In the genomic region with DNA sequence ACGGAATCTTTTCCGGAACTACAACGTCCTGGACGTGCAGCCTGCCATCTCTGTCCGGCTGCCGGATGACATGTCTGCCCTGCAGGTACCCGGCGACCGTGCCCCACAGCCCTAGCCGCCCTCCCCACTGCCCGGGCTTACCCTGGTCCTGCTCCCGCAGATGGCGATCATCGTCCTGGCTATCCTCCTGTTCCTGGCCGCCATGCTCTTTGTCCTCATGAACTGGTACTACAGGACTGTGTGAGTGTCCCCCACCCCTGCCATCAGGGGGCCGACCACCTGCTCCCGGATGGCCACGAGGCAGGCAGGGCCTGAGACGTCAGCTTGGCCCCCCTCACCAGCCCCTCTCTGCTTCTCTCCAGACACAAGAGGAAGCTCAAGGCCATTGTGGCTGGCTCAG, we compare ENCODE assay signal across 17 cellular contexts. TPM values are rescaled to one million over a fixed set of nuclear protein-coding genes. Genes with fewer than 3 reads are reported as not detected.
"Had no signal": no experiment of that assay in that cellular context is flagged by ENCODE, and none has a peak within 500 bp of the region (broad histone marks: within the 10 kb centered on the region; RNA-seq: fewer than 3 reads in every experiment).

No MANE protein-coding gene starts in this region.

- H3K4me2 ChIP-seq: smooth muscle cell had no signal

- H3K9me3 ChIP-seq: left lung, lower lobe of right lung, right atrium auricular region, testis, tibial nerve, upper lobe of right lung, vagina had no signal

- H3K4me3 ChIP-seq: left lung, lower lobe of right lung, right atrium auricular region, smooth muscle cell, testis, tibial nerve, upper lobe of right lung, vagina had no signal

- H3K27ac ChIP-seq: foreskin keratinocyte, left lung, lower lobe of right lung, right atrium auricular region, testis, tibial nerve, upper lobe of right lung, vagina had no signal

- H3K4me1 ChIP-seq: foreskin keratinocyte, testis, upper lobe of right lung had no signal

- DNase-seq: occipital lobe had no signal

- H3K4me3 Mint-ChIP-seq: immature natural killer cell; memory B cell; mesothelial cell of epicardium; natural killer cell; neural crest cell; stimulated activated naive B cell treated with anti-CD40 and anti-IgM and Interleukin-4, amounts not matched to agents 10 μg/mL and 1 μg/mL and 100 μg/mL, for 72 hours; stimulated activated naive CD8-positive, alpha-beta T cell treated with anti-CD3 and anti-CD28 coated beads, Interleukin-15, amount 100 ng/mL, for 72 hours had no signal

- H3K9me3 Mint-ChIP-seq: immature natural killer cell; memory B cell; mesothelial cell of epicardium; natural killer cell; neural crest cell; stimulated activated naive B cell treated with anti-CD40 and anti-IgM and Interleukin-4, amounts not matched to agents 10 μg/mL and 1 μg/mL and 100 μg/mL, for 72 hours; stimulated activated naive CD8-positive, alpha-beta T cell treated with anti-CD3 and anti-CD28 coated beads, Interleukin-15, amount 100 ng/mL, for 72 hours had no signal

- H3K4me1 Mint-ChIP-seq: natural killer cell; stimulated activated naive CD8-positive, alpha-beta T cell treated with anti-CD3 and anti-CD28 coated beads, Interleukin-15, amount 100 ng/mL, for 72 hours had no signal

- H3K27me3 Mint-ChIP-seq: stimulated activated naive CD8-positive, alpha-beta T cell treated with anti-CD3 and anti-CD28 coated beads, Interleukin-15, amount 100 ng/mL, for 72 hours had no signal

- H3K27ac Mint-ChIP-seq: immature natural killer cell; memory B cell; mesothelial cell of epicardium; natural killer cell; stimulated activated naive B cell treated with anti-CD40 and anti-IgM and Interleukin-4, amounts not matched to agents 10 μg/mL and 1 μg/mL and 100 μg/mL, for 72 hours; stimulated activated naive CD8-positive, alpha-beta T cell treated with anti-CD3 and anti-CD28 coated beads, Interleukin-15, amount 100 ng/mL, for 72 hours had no signal

- H3K27me3 ChIP-seq: foreskin keratinocyte, left lung, right atrium auricular region, testis, tibial nerve, upper lobe of right lung, vagina had no signal

RNA-seq across cellular contexts. Expression of a gene that starts 38.0 kb away (rescaled TPM):
- total RNA-seq: neural crest cell had no signal
